ENCODE assay signal across 8 cellular contexts in the genomic region with DNA sequence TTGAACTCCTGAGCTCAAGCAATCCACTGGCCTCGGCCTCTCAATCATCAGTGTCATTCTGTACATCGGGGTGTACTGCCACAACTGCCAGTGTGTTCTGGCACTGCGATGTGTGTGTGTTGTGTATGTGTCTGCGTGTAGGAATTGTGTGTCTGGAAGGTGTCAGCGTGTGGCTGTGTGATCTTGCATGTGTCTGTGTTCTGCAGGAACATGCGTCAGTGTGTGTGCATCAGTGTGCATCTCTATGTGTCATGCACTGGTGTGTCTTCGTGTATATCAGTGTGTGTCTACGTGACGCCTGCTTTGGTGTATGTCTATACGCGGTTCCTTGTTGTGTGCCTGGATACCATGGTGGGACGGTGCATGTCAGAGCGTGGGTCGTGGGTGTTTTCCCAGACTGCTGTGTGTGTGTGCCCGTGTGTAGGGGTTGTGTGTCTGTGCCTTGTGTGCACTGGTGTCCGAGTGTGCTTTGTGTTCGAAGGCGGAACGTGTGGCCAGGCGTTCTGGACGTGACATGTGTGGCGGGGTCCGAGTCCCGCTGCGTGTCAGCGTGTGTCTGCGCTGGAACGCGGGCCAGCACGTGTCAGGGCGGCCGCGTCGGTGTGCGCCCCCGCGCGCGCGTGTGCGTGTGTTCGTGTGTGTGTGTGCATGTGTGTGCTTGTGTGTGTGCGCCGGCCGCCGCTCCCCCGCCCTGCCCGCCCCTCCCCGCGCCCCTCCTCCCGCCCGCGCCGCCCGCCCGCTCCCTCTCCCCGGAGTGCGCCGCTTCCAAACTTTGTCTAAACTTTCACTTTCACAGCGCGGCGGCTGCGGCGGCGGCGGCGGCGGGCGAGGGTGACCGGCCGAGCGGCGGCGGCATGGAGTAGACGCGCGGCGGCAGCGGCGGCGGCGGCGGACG. TPM values are rescaled to one million over a fixed set of nuclear protein-coding genes. Genes with fewer than 3 reads are reported as not detected.
DNase-seq lines count a peak whose midpoint lies in the region; ATAC-seq and TF ChIP-seq lines count a peak whose summit lies in the region.

A gene (plus strand): TSS at position 775 of the 895 bp plus-strand sequence. CDS start 363 bp downstream, outside the sequence.

- no peaks in the 10 kb centered on the region for H3K27me3 ChIP-seq in lower lobe of right lung (ENCODE audit: low read depth)

- no peaks in the 10 kb centered on the region for H3K36me3 Mint-ChIP-seq in activated CD4-positive, alpha-beta memory T cell treated with anti-CD3 and anti-CD28 coated beads for 36 hours

- H3K9me3 ChIP-seq in lower lobe of right lung, result no peaks in the 10 kb centered on the region

- H3K27me3 Mint-ChIP-seq in activated CD4-positive, alpha-beta memory T cell treated with anti-CD3 and anti-CD28 coated beads for 36 hours, result peaks cover 9% of the 10 kb centered on the region

- peak; percentile 47 to 62 for ATAC-seq in lower lobe of right lung

- H3K4me3 Mint-ChIP-seq in activated CD4-positive, alpha-beta memory T cell treated with anti-CD3 and anti-CD28 coated beads for 36 hours, result peak within 1 kb of the TSS; percentile 76

- H3K27ac Mint-ChIP-seq in activated CD4-positive, alpha-beta memory T cell treated with anti-CD3 and anti-CD28 coated beads for 36 hours, result peak within 1 kb of the TSS; percentile 16

- no peaks in the 10 kb centered on the region for H3K9me3 Mint-ChIP-seq in activated CD4-positive, alpha-beta memory T cell treated with anti-CD3 and anti-CD28 coated beads for 36 hours

- H3K36me3 ChIP-seq in lower lobe of right lung, result peaks cover 8% of the 10 kb centered on the region

- TF ChIP-seq CTCF in lower lobe of right lung (IDR thresholded peaks at IDR 0.05), result no peak

- peaks cover 6% of the 10 kb centered on the region for H3K4me1 Mint-ChIP-seq in activated CD4-positive, alpha-beta memory T cell treated with anti-CD3 and anti-CD28 coated beads for 36 hours (ENCODE audit: low read depth)

- peaks cover 26% of the 10 kb centered on the region for H3K4me1 ChIP-seq in lower lobe of right lung

- H3K4me3 ChIP-seq in lower lobe of right lung, result peak within 1 kb of the TSS; percentile 83

- DNase-seq in COLO668 (lab: John Stamatoyannopoulos, UW; ENCODE audit: unreplicated experiment) (peak; percentile 46), LoVo (ENCODE audit: low spot score) (peak; percentile 55), ecto neural progenitor cell (ENCODE audit: low spot score) (peak; percentile 74), lower lobe of right lung (peak; percentile 78), globus pallidus (ENCODE audit: low spot score) (no peak), Ammon's horn (ENCODE audit: low spot score) (no peak)
- DNase-seq in activated CD4-positive, alpha-beta memory T cell treated with anti-CD3 and anti-CD28 coated beads for 36 hours, result peak; percentile 71
- peak; percentile 54 for DNase-seq in stimulated activated CD8-positive, alpha-beta memory T cell treated with anti-CD3 and anti-CD28 coated beads, Interleukin-12 subunit alpha, Interleukin-12 subunit beta, amount 100 ng/mL, for 4 hours (ENCODE audit: low read depth)

- intact Hi-C loops in activated CD4-positive, alpha-beta memory T cell treated with anti-CD3 and anti-CD28 coated beads for 36 hours (cut with micrococcal nuclease), result no loop called here
- intact Hi-C loops in lower lobe of right lung (cut with DNase I), result no loop called here

- POLR2A ChIA-PET in activated CD4-positive, alpha-beta memory T cell treated with anti-CD3 and anti-CD28 coated beads for 36 hours (lab: Charles Lee), result no interaction called here

- CTCF ChIA-PET in activated CD4-positive, alpha-beta memory T cell treated with anti-CD3 and anti-CD28 coated beads for 36 hours (lab: Charles Lee), result interaction anchor here (1.6 to 2.5 kb wide), 3 partner anchors 10 to 66 kb away, joined by 3 to 7 read pairs (median 6); no protein-coding TSS in a partner anchor

- H3K27ac ChIP-seq in lower lobe of right lung, result peak within 1 kb of the TSS; percentile 89

RNA-seq across cellular contexts. Expression of the gene that starts here (rescaled TPM):
- 1 to 10 TPM; 1.6 to 2.0 TPM for total RNA-seq in activated CD4-positive, alpha-beta memory T cell treated with anti-CD3 and anti-CD28 coated beads for 36 hours
- 146 TPM for total RNA-seq in lower lobe of right lung

Comparison
In these comparisons a context has a peak if more than half of its experiments do, and no peak if none do; other contexts are left out.
1. RNA of the gene that starts here (total RNA-seq): 146 TPM in lower lobe of right lung (single experiment); 1.6 to 2.0 TPM in activated CD4-positive, alpha-beta memory T cell treated with anti-CD3 and anti-CD28 coated beads for 36 hours; every median in the first group is over 10 times any median in the second.
2. DNase-seq: peak in COLO668 (single experiment), LoVo (single experiment), activated CD4-positive, alpha-beta memory T cell treated with anti-CD3 and anti-CD28 coated beads for 36 hours (single experiment), ecto neural progenitor cell (single experiment), lower lobe of right lung (single experiment) and stimulated activated CD8-positive, alpha-beta memory T cell treated with anti-CD3 and anti-CD28 coated beads, Interleukin-12 subunit alpha, Interleukin-12 subunit beta, amount 100 ng/mL, for 4 hours (single experiment); none in globus pallidus (single experiment) and Ammon's horn (single experiment).